In the genomic region with DNA sequence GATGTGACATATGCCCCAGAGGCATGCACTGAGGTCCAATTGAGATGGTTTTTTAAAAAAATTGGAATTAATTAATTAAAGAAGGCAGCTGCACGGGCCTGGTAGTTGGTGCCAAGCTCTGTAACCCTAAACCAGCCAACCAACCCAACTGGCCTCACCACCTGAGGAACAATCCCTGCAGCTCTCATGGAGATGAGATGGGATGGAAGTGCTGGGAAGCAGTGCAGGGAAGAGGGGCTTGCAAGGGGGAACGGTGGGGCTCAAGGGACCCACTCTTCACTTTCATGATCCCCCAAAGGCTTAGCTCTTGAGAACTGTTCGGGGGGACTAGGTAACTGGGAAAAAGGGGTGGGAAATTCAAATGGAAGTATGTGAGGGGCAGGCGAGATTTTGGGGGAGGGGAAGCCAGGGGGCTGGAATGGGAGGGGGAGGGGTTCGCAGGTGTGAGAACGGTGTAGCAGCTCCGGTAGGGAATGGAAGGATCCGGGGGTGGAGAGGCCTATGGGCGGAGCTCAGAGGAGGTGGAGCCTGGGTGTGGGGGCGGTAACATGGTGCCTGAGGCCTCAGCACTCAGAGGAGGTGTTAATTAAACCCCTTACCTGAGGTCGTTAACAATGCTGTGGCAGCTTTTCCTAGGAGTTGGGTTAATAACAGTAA, we compare ENCODE assay signal across 18 cellular contexts. TPM values are rescaled to one million over a fixed set of nuclear protein-coding genes. Genes with fewer than 3 reads are reported as not detected.
DNase-seq lines count a peak whose midpoint lies in the region; ATAC-seq, FAIRE-seq and TF ChIP-seq lines count a peak whose summit lies in the region.
"Had no signal": no experiment of that assay in that cellular context is flagged by ENCODE, and none has a peak within 500 bp of the region (broad histone marks: within the 10 kb centered on the region; RNA-seq: fewer than 3 reads in every experiment).

No MANE protein-coding gene starts in this region.

- H3K4me1 Mint-ChIP-seq in H9 (peaks cover 30 to 49% of the 10 kb centered on the region in 2 experiments), nephron progenitor cell (peaks cover 8% of the 10 kb centered on the region)
- peaks cover 1% of the 10 kb centered on the region for H3K4me1 Mint-ChIP-seq in activated CD8-positive, alpha-beta T cell treated with anti-CD3 and anti-CD28 coated beads for 36 hours (ENCODE audit: low read depth)

- no peaks in the 10 kb centered on the region for H4K20me1 ChIP-seq in H9 (ENCODE audit: control insufficient read depth, insufficient read depth, insufficient read length)
- H4K20me1 ChIP-seq in H1 (replicated peaks in 1 of 2; ENCODE audit: control insufficient read depth in 1 of 2, insufficient read depth in 2 of 2, low read length in 2 of 2), result no peaks in the 10 kb centered on the region

- peak overlapping the region in 1 of 2 experiments; percentile 50; a peak in 1 of 5 replicates for H3K4me3 Mint-ChIP-seq in H9
- H3K4me3 Mint-ChIP-seq in nephron progenitor cell, result no peak overlapping the region
- H3K4me3 Mint-ChIP-seq in activated CD8-positive, alpha-beta T cell treated with anti-CD3 and anti-CD28 coated beads for 36 hours, result no peak overlapping the region
- H3K4me3 Mint-ChIP-seq: activated CD4-positive, alpha-beta memory T cell treated with anti-CD3 and anti-CD28 coated beads, Interleukin-2, amount 10 ng/mL, durations not matched to agents 7 days and 5 days; activated naive CD8-positive, alpha-beta T cell treated with anti-CD3 and anti-CD28 coated beads, Interleukin-2, amount 50 U/mL, for 24 hours had no signal

- H3K23me2 ChIP-seq in H9 (ENCODE audit: insufficient read length, low read depth, low read length, poor library complexity, severe bottlenecking) (peaks cover 2% of the 10 kb centered on the region), H1 (ENCODE audit: low read depth, low read length) (no peaks in the 10 kb centered on the region; the same call in 1 of the 2 replicates)

- H3K9me3 ChIP-seq in H9 (ENCODE audit: control insufficient read depth, low read depth, low read length) (no peaks in the 10 kb centered on the region), H1 (ENCODE audit: insufficient read depth in 2 of 2, low read depth in 1 of 2, low read length in 1 of 2) (no peaks in the 10 kb centered on the region), neuronal stem cell (replicated peaks in 1 of 2; ENCODE audit: control insufficient read depth in 2 of 2, insufficient read depth in 1 of 2, low read depth in 1 of 2, low read length in 2 of 2) (no peaks in the 10 kb centered on the region)
- H3K9me3 ChIP-seq: tibial nerve had no signal

- DNase-seq in H9 (peak; percentile 98), NCI-H146 treated with DMSO at 0.1 percent for 48 hours (lab: John Stamatoyannopoulos, UW; ENCODE audit: unreplicated experiment) (peak; percentile 59), H1 (ENCODE audit: low read depth in 1 of 2, low spot score in 2 of 2) (peak; percentile 73 to 92), nephron progenitor cell (peak; percentile 23), GDM1 (lab: John Stamatoyannopoulos, UW) (no peak), neuronal stem cell (ENCODE audit: low spot score) (no peak), foreskin fibroblast (no peak)
- DNase-seq in activated CD8-positive, alpha-beta T cell treated with anti-CD3 and anti-CD28 coated beads for 36 hours, result no peak
- DNase-seq: activated CD4-positive, alpha-beta memory T cell treated with anti-CD3 and anti-CD28 coated beads, Interleukin-2, amount 10 ng/mL, durations not matched to agents 7 days and 5 days; activated naive CD8-positive, alpha-beta T cell treated with anti-CD3 and anti-CD28 coated beads, Interleukin-2, amount 50 U/mL, for 24 hours; central memory CD4-positive, alpha-beta T cell; effector memory CD4-positive, alpha-beta T cell; stimulated activated CD4-positive, alpha-beta T cell treated with anti-CD3 and anti-CD28 coated beads, Interleukin-2, amount 100 ng/mL, for 48 hours; stimulated activated CD8-positive, alpha-beta memory T cell treated with anti-CD3 and anti-CD28 coated beads, Interleukin-4, amount 100 ng/mL, for 48 hours; SW 1271 had no signal

- H2BK120ac ChIP-seq in H9 (ENCODE audit: low read depth, low read length, poor library complexity, severe bottlenecking) (no peak overlapping the region), H1 (replicated peaks; ENCODE audit: low read depth, low read length) (no peak overlapping the region), neuronal stem cell (ENCODE audit: low read depth, low read length) (no peak overlapping the region)

- no peaks in the 10 kb centered on the region for H3K36me3 Mint-ChIP-seq in H9 (ENCODE audit: insufficient read depth in 1 of 3, low read depth in 3 of 3)
- no peaks in the 10 kb centered on the region for H3K36me3 Mint-ChIP-seq in nephron progenitor cell (ENCODE audit: low read depth)
- no peaks in the 10 kb centered on the region for H3K36me3 Mint-ChIP-seq in activated CD8-positive, alpha-beta T cell treated with anti-CD3 and anti-CD28 coated beads for 36 hours (ENCODE audit: low read depth)

- H3K56ac ChIP-seq in H9 (ENCODE audit: insufficient read length, low read depth, low read length), result no peak overlapping the region
- no peak overlapping the region for H3K56ac ChIP-seq in H1 (replicated peaks; ENCODE audit: insufficient read length, low read depth, low read length)

- H4K8ac ChIP-seq in H9 (replicated peaks; ENCODE audit: insufficient read length, low read depth, low read length) (no peak overlapping the region), H1 (ENCODE audit: extremely low read depth, insufficient read depth, low read length) (peak overlapping the region; percentile 47; the same call in 1 of the 2 replicates), neuronal stem cell (ENCODE audit: low read depth, low read length) (no peak overlapping the region)

- H2BK20ac ChIP-seq in H9 (ENCODE audit: low read depth, low read length, poor library complexity, severe bottlenecking) (no peak overlapping the region), H1 (ENCODE audit: low read length) (peak overlapping the region; percentile 96)

- H3K27me3 ChIP-seq in H9 (ENCODE audit: insufficient read depth, low read length), result no peaks in the 10 kb centered on the region
- H3K27me3 ChIP-seq in H1 (replicated peaks in 1 of 4; ENCODE audit: control insufficient read depth in 3 of 4, extremely low read depth in 1 of 4, insufficient read depth in 3 of 4, low read length in 3 of 4), result no peaks in the 10 kb centered on the region
- H3K27me3 ChIP-seq in neuronal stem cell (ENCODE audit: control insufficient read depth in 3 of 3, insufficient read depth in 3 of 3, low read depth in 1 of 3, low read length in 3 of 3), result no peaks in the 10 kb centered on the region
- H3K27me3 ChIP-seq: tibial nerve had no signal

- H4K91ac ChIP-seq in H9 (ENCODE audit: insufficient read length, low read depth, low read length), result no peak overlapping the region
- no peak overlapping the region for H4K91ac ChIP-seq in H1 (replicated peaks; ENCODE audit: insufficient read length, low read length)
- H4K91ac ChIP-seq in neuronal stem cell (ENCODE audit: low read depth, low read length, poor library complexity), result no peak overlapping the region

- CTCF ChIA-PET in H1 (lab: Charles Lee; ENCODE audit: partially characterized antibody), result interaction anchor here (0.9 to 2.1 kb wide), 12 partner anchors 8 to 458 kb away, joined by 3 to 7 read pairs (median 4); no protein-coding TSS in a partner anchor
- CTCF ChIA-PET in activated CD8-positive, alpha-beta T cell treated with anti-CD3 and anti-CD28 coated beads for 36 hours (lab: Charles Lee), result interaction anchor here (0.8 to 10.2 kb wide), 6 partner anchors 13 to 185 kb away, joined by 3 to 178 read pairs (median 24); no protein-coding TSS in a partner anchor

- H3K79me2 ChIP-seq in H9 (ENCODE audit: insufficient read depth, low read length) (no peaks in the 10 kb centered on the region), H1 (ENCODE audit: control insufficient read depth in 1 of 2, insufficient read depth in 2 of 2, low read length in 2 of 2) (no peaks in the 10 kb centered on the region)

- peak overlapping the region; percentile 12 for H3K4me2 ChIP-seq in H9 (ENCODE audit: insufficient read depth, insufficient read length, low read length)
- H3K4me2 ChIP-seq in H1 (ENCODE audit: insufficient read depth in 1 of 2, low read depth in 2 of 2, low read length in 2 of 2), result peak overlapping the region; percentile 11 to 56; a peak in 3 of 4 replicates
- no peak overlapping the region for H3K4me2 ChIP-seq in neuronal stem cell (ENCODE audit: insufficient read depth, low read length, poor library complexity, severe bottlenecking)

- no peak for TF ChIP-seq POLR2A in H1 (IDR thresholded peaks at IDR 0.05; ENCODE audit: control extremely low read depth in 1 of 2, low read depth in 2 of 2, low read length in 2 of 2)

- H3K79me1 ChIP-seq in H9 (ENCODE audit: insufficient read depth, low read depth, low read length, poor library complexity, severe bottlenecking) (no peaks in the 10 kb centered on the region), H1 (ENCODE audit: low read depth, low read length) (no peaks in the 10 kb centered on the region), neuronal stem cell (ENCODE audit: low read depth, low read length) (no peaks in the 10 kb centered on the region)

- WGBS in H9 (ENCODE audit: extremely low coverage, insufficient read length, low lambda C conversion rate), result no CpG with 5 or more reads among the region's 11 CpGs
- 14% methylated on average over 5 of the region's 11 CpGs; no CpG with 5 or more reads in 1 of the 2 experiments for WGBS in H1 (ENCODE audit: extremely low coverage in 1 of 2, insufficient coverage in 1 of 2, insufficient read length in 1 of 2, insufficient replicate concordance in 2 of 2, low coverage in 1 of 2, low lambda C conversion rate in 2 of 2, missing lambda C conversion rate in 1 of 2), 2 experiments
- no CpG with 5 or more reads among the region's 11 CpGs for WGBS in neuronal stem cell (ENCODE audit: extremely low coverage in 2 of 2, insufficient read length in 2 of 2, insufficient replicate concordance in 1 of 2), 2 donors

- no peaks in the 10 kb centered on the region for H3K27me3 Mint-ChIP-seq in H9 (ENCODE audit: low read depth)
- peaks cover 6% of the 10 kb centered on the region for H3K27me3 Mint-ChIP-seq in nephron progenitor cell (ENCODE audit: low read depth, poor library complexity)
- no peaks in the 10 kb centered on the region for H3K27me3 Mint-ChIP-seq in activated CD8-positive, alpha-beta T cell treated with anti-CD3 and anti-CD28 coated beads for 36 hours
- H3K27me3 Mint-ChIP-seq: activated CD4-positive, alpha-beta memory T cell treated with anti-CD3 and anti-CD28 coated beads, Interleukin-2, amount 10 ng/mL, durations not matched to agents 7 days and 5 days; activated naive CD8-positive, alpha-beta T cell treated with anti-CD3 and anti-CD28 coated beads, Interleukin-2, amount 50 U/mL, for 24 hours had no signal

- H3K27ac Mint-ChIP-seq in H9 (peak overlapping the region; percentile 89 to 98 (median 95)), nephron progenitor cell (no peak overlapping the region)
- no peak overlapping the region for H3K27ac Mint-ChIP-seq in activated CD8-positive, alpha-beta T cell treated with anti-CD3 and anti-CD28 coated beads for 36 hours
- H3K27ac Mint-ChIP-seq: activated CD4-positive, alpha-beta memory T cell treated with anti-CD3 and anti-CD28 coated beads, Interleukin-2, amount 10 ng/mL, durations not matched to agents 7 days and 5 days; activated naive CD8-positive, alpha-beta T cell treated with anti-CD3 and anti-CD28 coated beads, Interleukin-2, amount 50 U/mL, for 24 hours had no signal

- peak overlapping the region; percentile 84 for H3K18ac ChIP-seq in H9 (ENCODE audit: insufficient read length, low read depth, low read length)
- H3K18ac ChIP-seq in H1 (ENCODE audit: extremely low read depth, low read length), result no peak overlapping the region; the same call in 1 of the 2 replicates
- H3K18ac ChIP-seq in neuronal stem cell (ENCODE audit: low read length), result no peak overlapping the region

- H2BK12ac ChIP-seq in H9 (ENCODE audit: insufficient read length, low read depth, low read length), result no peak overlapping the region
- H2BK12ac ChIP-seq in H1 (ENCODE audit: low read depth, low read length), result peak overlapping the region; percentile 13
- H2BK12ac ChIP-seq in neuronal stem cell (ENCODE audit: low read length), result no peak overlapping the region

- POLR2A ChIA-PET in H1 (lab: Charles Lee; ENCODE audit: partially characterized antibody), result interaction anchor here (0.6 to 1.2 kb wide), 5 partner anchors 9 to 90 kb away, joined by 3 to 5 read pairs (median 3); a partner anchor contains a TSS
- POLR2A ChIA-PET in activated CD8-positive, alpha-beta T cell treated with anti-CD3 and anti-CD28 coated beads for 36 hours (lab: Charles Lee), result interaction anchor here (1.3 kb wide), 1 partner anchor 17 kb away, joined by 3 read pairs; no protein-coding TSS in a partner anchor

- H3K23ac ChIP-seq in H9 (ENCODE audit: insufficient read length, low read depth, low read length), result no peak overlapping the region
- no peak overlapping the region for H3K23ac ChIP-seq in H1 (ENCODE audit: insufficient read length)
- no peak overlapping the region for H3K23ac ChIP-seq in neuronal stem cell (ENCODE audit: low read depth, low read length, poor library complexity)

- peak; percentile 57 for FAIRE-seq in H1 (lab: Jason Lieb, UNC)
- FAIRE-seq: RCC 7860 had no signal

- ATAC-seq in activated CD8-positive, alpha-beta T cell treated with anti-CD3 and anti-CD28 coated beads for 36 hours, result no peak
- ATAC-seq: activated naive CD8-positive, alpha-beta T cell treated with anti-CD3 and anti-CD28 coated beads, Interleukin-2, amount 50 U/mL, for 24 hours; sciatic nerve had no signal

- H3K4me1 ChIP-seq in H9 (ENCODE audit: insufficient read depth, low read length), result peaks cover 6% of the 10 kb centered on the region; the same call in 1 of the 2 replicates
- H3K4me1 ChIP-seq in H1 (replicated peaks in 1 of 4; ENCODE audit: control insufficient read depth in 3 of 4, insufficient read depth in 4 of 4, low read length in 3 of 4), result peaks cover 7 to 21% (median 15%) of the 10 kb centered on the region in 4 experiments; a peak in 6 of 7 replicates
- H3K4me1 ChIP-seq in neuronal stem cell (ENCODE audit: control insufficient read depth in 2 of 2, insufficient read depth in 1 of 2, low read depth in 1 of 2, low read length in 2 of 2), result no peaks in the 10 kb centered on the region
- H3K4me1 ChIP-seq: tibial nerve had no signal

- TF ChIP-seq EP300 in H1 (IDR thresholded peaks at IDR 0.05; ENCODE audit: borderline replicate concordance in 1 of 2, low read depth in 2 of 2, low read length in 2 of 2), result no peak

- H3T11ph ChIP-seq in H9 (ENCODE audit: low read length), result no peak overlapping the region

- H3K4me3 ChIP-seq in H1 (ENCODE audit: extremely low read depth in 1 of 4, insufficient read depth in 2 of 4, low read depth in 3 of 4, low read length in 4 of 4) (peak overlapping the region in 1 of 4 experiments; percentile 41; a peak in 1 of 8 replicates), neuronal stem cell (ENCODE audit: low read length in 2 of 2) (no peak overlapping the region), foreskin fibroblast (ENCODE audit: low read depth in 1 of 2, low read length in 2 of 2) (no peak overlapping the region)
- H3K4me3 ChIP-seq: tibial nerve had no signal

- no peak overlapping the region; the same call in 1 of the 2 replicates for H3K4ac ChIP-seq in H9 (ENCODE audit: low read depth, low read length)
- no peak overlapping the region for H3K4ac ChIP-seq in H1 (replicated peaks; ENCODE audit: insufficient read length, low read depth, low read length)
- H3K4ac ChIP-seq in neuronal stem cell (ENCODE audit: low read length), result no peak overlapping the region

- H3K14ac ChIP-seq in H9 (ENCODE audit: insufficient read depth, low read length), result no peak overlapping the region
- H3K14ac ChIP-seq in H1 (ENCODE audit: insufficient read length), result no peak overlapping the region
- H3K14ac ChIP-seq in neuronal stem cell (ENCODE audit: low read length), result no peak overlapping the region

- H3K9ac ChIP-seq in H9 (ENCODE audit: extremely low read depth, insufficient read length, low read length), result no peak overlapping the region
- H3K9ac ChIP-seq in H1 (replicated peaks in 1 of 4; ENCODE audit: extremely low read depth in 1 of 4, low read depth in 3 of 4, low read length in 3 of 4), result peak overlapping the region in 1 of 4 experiments; percentile 26; a peak in 1 of 7 replicates
- H3K9ac ChIP-seq in neuronal stem cell (ENCODE audit: low read depth, low read length, poor library complexity), result no peak overlapping the region

- no peak overlapping the region for H2AK5ac ChIP-seq in H9 (ENCODE audit: insufficient read length, low read length)
- H2AK5ac ChIP-seq in H1 (ENCODE audit: low read depth, low read length), result no peak overlapping the region
- H2AK5ac ChIP-seq in neuronal stem cell (ENCODE audit: low read depth, low read length), result no peak overlapping the region

- H2BK5ac ChIP-seq in H9 (ENCODE audit: insufficient read length, low read length) (no peak overlapping the region), H1 (ENCODE audit: low read depth, low read length) (peak overlapping the region; percentile 57; the same call in 1 of the 2 replicates), neuronal stem cell (ENCODE audit: low read length) (no peak overlapping the region)

- H3K36me3 ChIP-seq in H1 (ENCODE audit: control insufficient read depth in 2 of 4, insufficient read depth in 4 of 4, low read length in 3 of 4) (no peaks in the 10 kb centered on the region), neuronal stem cell (replicated peaks in 1 of 2; ENCODE audit: control insufficient read depth in 2 of 2, insufficient read depth in 2 of 2, low read length in 2 of 2) (no peaks in the 10 kb centered on the region)
- H3K36me3 ChIP-seq: tibial nerve had no signal

- H2BK15ac ChIP-seq in H9 (ENCODE audit: low read depth, low read length) (no peak overlapping the region), H1 (ENCODE audit: low read length) (no peak overlapping the region), neuronal stem cell (ENCODE audit: low read length) (no peak overlapping the region)

- no peak overlapping the region for H3K27ac ChIP-seq in H9 (ENCODE audit: insufficient read length, low read depth, low read length)
- peak overlapping the region; percentile 58; the same call in 1 of the 2 replicates for H3K27ac ChIP-seq in H1 (ENCODE audit: low read depth, low read length)
- no peak overlapping the region for H3K27ac ChIP-seq in neuronal stem cell (replicated peaks; ENCODE audit: low read length)
- H3K27ac ChIP-seq: tibial nerve had no signal

- intact Hi-C loops in activated CD8-positive, alpha-beta T cell treated with anti-CD3 and anti-CD28 coated beads for 36 hours (cut with micrococcal nuclease), result no loop called here

- H3K9me3 Mint-ChIP-seq in H9 (no peaks in the 10 kb centered on the region), nephron progenitor cell (no peaks in the 10 kb centered on the region)
- H3K9me3 Mint-ChIP-seq in activated CD8-positive, alpha-beta T cell treated with anti-CD3 and anti-CD28 coated beads for 36 hours, result no peaks in the 10 kb centered on the region
- H3K9me3 Mint-ChIP-seq: activated CD4-positive, alpha-beta memory T cell treated with anti-CD3 and anti-CD28 coated beads, Interleukin-2, amount 10 ng/mL, durations not matched to agents 7 days and 5 days; activated naive CD8-positive, alpha-beta T cell treated with anti-CD3 and anti-CD28 coated beads, Interleukin-2, amount 50 U/mL, for 24 hours had no signal

- TF ChIP-seq RAD21 in H1 (IDR thresholded peaks at IDR 0.05 in 1 of 2, conservative IDR thresholded peaks at IDR 0.05 in 1 of 2; ENCODE audit: low read depth in 2 of 2, low read length in 2 of 2), result 0 out of 4 replicates have a peak, but pooled peaks of 1 of the 2 experiments have one; percentile 6

- TF ChIP-seq CTCF in H9 (conservative IDR thresholded peaks at IDR 0.05) (no peak), H1 (IDR thresholded peaks at IDR 0.05; ENCODE audit: control extremely low read depth in 1 of 3, insufficient read depth in 1 of 3, low read depth in 1 of 3, low read length in 3 of 3) (no peak), nephron progenitor cell (IDR thresholded peaks at IDR 0.05) (no peak), foreskin fibroblast (IDR thresholded peaks at IDR 0.05; ENCODE audit: low read depth, low read length) (no peak)
- no peak for TF ChIP-seq CTCF in activated CD8-positive, alpha-beta T cell treated with anti-CD3 and anti-CD28 coated beads for 36 hours (IDR thresholded peaks at IDR 0.05)

- H4K5ac ChIP-seq in H9 (ENCODE audit: insufficient read length, low read depth, low read length) (no peak overlapping the region), H1 (ENCODE audit: insufficient read length, low read depth, low read length) (peak overlapping the region; percentile 37)

- H2AFZ ChIP-seq in H9 (ENCODE audit: low read length) (peak overlapping the region; percentile 53), H1 (ENCODE audit: low read length) (no peak overlapping the region), neuronal stem cell (ENCODE audit: low read length) (no peak overlapping the region)

RNA-seq across cellular contexts. Expression of a gene that starts 9.3 kb away (rescaled TPM):
- 33.6 and 34.1 TPM in 2 replicates for total RNA-seq in H9 (2021)
- 36.5 and 39.6 TPM in 2 replicates for total RNA-seq in H1 (2021; fragmentation: NEBNext Ultra II Directional; extraction: Animal tissue kit (Norgen Biotek cat#: 25700))
- polyA plus RNA-seq in H1 (2011; rRNA removed), result 7.3 and 13.5 TPM in 2 replicates
- 11.6 TPM for polyA plus RNA-seq in H1 (2011; cell fraction: cytosol; rRNA removed)
- polyA plus RNA-seq in H1 (2011; cell fraction: nucleus; rRNA removed), result 9.3 TPM
- 9.3 to 17.5 TPM (median 12.0 TPM) in 4 replicates for polyA plus RNA-seq in H1 (2012, experiment 1 of 2)
- polyA plus RNA-seq in H1 (2012, experiment 2 of 2), result 2.8 TPM
- 19.5 TPM for polyA plus RNA-seq in H1 (2013, experiment 1 of 2)
- 17.9 TPM for polyA plus RNA-seq in H1 (2013, experiment 2 of 2)
- polyA minus RNA-seq in H1 (2011; rRNA and poly(A)+ RNA removed), result 54.1 and 54.5 TPM in 2 replicates
- 27.1 TPM for polyA minus RNA-seq in H1 (2011; cell fraction: cytosol; rRNA and poly(A)+ RNA removed)
- 36.1 TPM for polyA minus RNA-seq in H1 (2011; cell fraction: nucleus; rRNA and poly(A)+ RNA removed)
- total RNA-seq in activated CD8-positive, alpha-beta T cell treated with anti-CD3 and anti-CD28 coated beads for 36 hours, result 1 to 10 TPM; 6.4 to 6.7 TPM
- polyA plus RNA-seq in neuronal stem cell (2013, experiment 1 of 2), result 27.1 TPM
- polyA plus RNA-seq in neuronal stem cell (2013, experiment 2 of 2), result 28.1 TPM

RNA-seq across cellular contexts. Expression of a gene that starts 43.4 kb away (rescaled TPM):
- total RNA-seq in H9 (2021), result 325 and 351 TPM in 2 replicates
- total RNA-seq in H1 (2021; fragmentation: NEBNext Ultra II Directional; extraction: Animal tissue kit (Norgen Biotek cat#: 25700)), result 386 and 401 TPM in 2 replicates
- polyA plus RNA-seq in H1 (2011; rRNA removed), result 419 and 597 TPM in 2 replicates
- 510 TPM for polyA plus RNA-seq in H1 (2011; cell fraction: cytosol; rRNA removed)
- polyA plus RNA-seq in H1 (2011; cell fraction: nucleus; rRNA removed), result 402 TPM
- 394 to 508 TPM (median 469 TPM) in 4 replicates for polyA plus RNA-seq in H1 (2012, experiment 1 of 2)
- polyA plus RNA-seq in H1 (2012, experiment 2 of 2), result 401 TPM
- 170 TPM for polyA plus RNA-seq in H1 (2013, experiment 1 of 2)
- polyA plus RNA-seq in H1 (2013, experiment 2 of 2), result 179 TPM
- polyA minus RNA-seq in H1 (2011; rRNA and poly(A)+ RNA removed), result 690 and 757 TPM in 2 replicates
- polyA minus RNA-seq in H1 (2011; cell fraction: cytosol; rRNA and poly(A)+ RNA removed), result 130 TPM
- polyA minus RNA-seq in H1 (2011; cell fraction: nucleus; rRNA and poly(A)+ RNA removed), result 90.2 TPM
- total RNA-seq in activated CD8-positive, alpha-beta T cell treated with anti-CD3 and anti-CD28 coated beads for 36 hours, result 100 to 1,000 TPM; 363 to 381 TPM
- 110 TPM for polyA plus RNA-seq in neuronal stem cell (2013, experiment 1 of 2)
- polyA plus RNA-seq in neuronal stem cell (2013, experiment 2 of 2), result 105 TPM

Comparison
In these comparisons a context has a peak if more than half of its experiments do, and no peak if none do; other contexts are left out.
1. DNase-seq: peak in H9 (single experiment), NCI-H146 treated with DMSO at 0.1 percent for 48 hours (single experiment), H1 (2 of 2) and nephron progenitor cell (single experiment); none in GDM1 (single experiment), activated CD8-positive, alpha-beta T cell treated with anti-CD3 and anti-CD28 coated beads for 36 hours (single experiment), neuronal stem cell (single experiment) and foreskin fibroblast (0 of 2).
2. H3K27ac Mint-ChIP-seq: peak in H9 (3 of 3); none in nephron progenitor cell (single experiment) and activated CD8-positive, alpha-beta T cell treated with anti-CD3 and anti-CD28 coated beads for 36 hours (single experiment).